ENCODE assay signal across 8 cellular contexts in genomic region chr6:3751730-3752537, GRCh38. TPM values are rescaled to one million over a fixed set of nuclear protein-coding genes. Genes with fewer than 3 reads are reported as not detected.
DNase-seq lines count a peak whose midpoint lies in the region; ATAC-seq and TF ChIP-seq lines count a peak whose summit lies in the region.

No MANE protein-coding gene starts in this region.

- H3K4me1 Mint-ChIP-seq in IgD-negative memory B cell, result peaks cover 44 to 53% (median 48%) of the 10 kb centered on the region in 3 donors

- H3K36me3 ChIP-seq in brain microvascular endothelial cell (replicated peaks), result peaks cover 2% of the 10 kb centered on the region
- H3K36me3 ChIP-seq in iPS-15b (ENCODE audit: control insufficient read depth, insufficient read depth, low read length), result no peaks in the 10 kb centered on the region
- no peaks in the 10 kb centered on the region for H3K36me3 ChIP-seq in gastrocnemius medialis

- DNase-seq in DMS53 treated with DMSO at 0.1 percent for 48 hours (lab: John Stamatoyannopoulos, UW; ENCODE audit: unreplicated experiment), result peak; percentile 34
- DNase-seq in UCSD-AML1 (lab: John Stamatoyannopoulos, UW; ENCODE audit: unreplicated experiment), result peak; percentile 52
- DNase-seq in brain microvascular endothelial cell, result peak; percentile 90
- DNase-seq in gastrocnemius medialis, result peak; percentile 74 to 76
- no peak for DNase-seq in NCI-H2107 treated with DMSO at 0.1 percent for 48 hours (lab: John Stamatoyannopoulos, UW; ENCODE audit: unreplicated experiment)

- TF ChIP-seq CTCF in brain microvascular endothelial cell (IDR thresholded peaks at IDR 0.05; ENCODE audit: low read depth, low read length, missing control alignments), result peak; percentile 45
- peak in 4 of 5 experiments; percentile 25 to 49 (median 42) for TF ChIP-seq CTCF in gastrocnemius medialis (IDR thresholded peaks at IDR 0.05 in 4 of 5, conservative IDR thresholded peaks at IDR 0.05 in 1 of 5)

- peaks cover 7% of the 10 kb centered on the region for H3K4me1 ChIP-seq in iPS-15b (ENCODE audit: control insufficient read depth, insufficient read depth, low read length)
- H3K4me1 ChIP-seq in gastrocnemius medialis, result peaks cover 19 to 31% of the 10 kb centered on the region in 2 donors

- no peaks in the 10 kb centered on the region for H3K9me3 Mint-ChIP-seq in IgD-negative memory B cell

- intact Hi-C loops in gastrocnemius medialis (cut with DNase I; ENCODE audit: low total_unique reads), result loop anchor here (5.0 kb wide), 1 partner anchor 50 kb away; no protein-coding TSS in a partner anchor

- no peaks in the 10 kb centered on the region for H3K36me3 Mint-ChIP-seq in IgD-negative memory B cell

- ATAC-seq in GM21528 (IDR thresholded peaks at IDR 0.05; ENCODE audit: low FRiP score, unreplicated experiment), result peak; percentile 53
- ATAC-seq in gastrocnemius medialis, result peak; percentile 56 to 75

- TF ChIP-seq POLR2A in gastrocnemius medialis (IDR thresholded peaks at IDR 0.05), result peak; percentile 87 to 90

- H3K27ac Mint-ChIP-seq in IgD-negative memory B cell, result peak overlapping the region; percentile 48 to 84 (median 74)

- H3K4me3 Mint-ChIP-seq in IgD-negative memory B cell, result peak overlapping the region; percentile 66 to 87 (median 80)

- no peaks in the 10 kb centered on the region for H3K27me3 Mint-ChIP-seq in IgD-negative memory B cell

- H3K27me3 ChIP-seq in brain microvascular endothelial cell (replicated peaks), result no peaks in the 10 kb centered on the region
- H3K27me3 ChIP-seq in iPS-15b (ENCODE audit: control insufficient read depth, insufficient read depth, low read length), result peaks cover 41% of the 10 kb centered on the region
- no peaks in the 10 kb centered on the region for H3K27me3 ChIP-seq in gastrocnemius medialis

- H3K9ac ChIP-seq in iPS-15b (ENCODE audit: low read depth, low read length), result no peak overlapping the region

- H3K4me3 ChIP-seq in brain microvascular endothelial cell (ENCODE audit: low read depth, low read length) (peak overlapping the region; percentile 85), iPS-15b (ENCODE audit: low read depth, low read length) (peak overlapping the region; percentile 49), gastrocnemius medialis (peak overlapping the region; percentile 72 to 94 (median 78))

- H3K9me3 ChIP-seq in iPS-15b (ENCODE audit: control insufficient read depth, insufficient read depth, low read length) (no peaks in the 10 kb centered on the region), gastrocnemius medialis (no peaks in the 10 kb centered on the region)

- H3K27ac ChIP-seq in brain microvascular endothelial cell, result peak overlapping the region; percentile 88
- peak overlapping the region; percentile 89 to 96 (median 90) for H3K27ac ChIP-seq in gastrocnemius medialis

- in situ Hi-C loops in brain microvascular endothelial cell (cut with HindIII; ENCODE audit: low pct_ligation_motif_present, low sequenced_read_pairs), result no loop called here
- in situ Hi-C loops in gastrocnemius medialis (cut with MboI; ENCODE audit: low sequenced_read_pairs in 4 of 4), result no loop called here

RNA-seq across cellular contexts. Expression of gene PXDC1, which starts 0.4 kb away (rescaled TPM):
- polyA plus RNA-seq in IgD-negative memory B cell, result 9.5 TPM
- total RNA-seq in gastrocnemius medialis, result 10 to 100 TPM in 3 of 4 donors, 1 to 10 TPM in 1; 8.8 to 47.1 (median 19.6) TPM
